21 cellular contexts compared by ENCODE assay signal in the genomic region with DNA sequence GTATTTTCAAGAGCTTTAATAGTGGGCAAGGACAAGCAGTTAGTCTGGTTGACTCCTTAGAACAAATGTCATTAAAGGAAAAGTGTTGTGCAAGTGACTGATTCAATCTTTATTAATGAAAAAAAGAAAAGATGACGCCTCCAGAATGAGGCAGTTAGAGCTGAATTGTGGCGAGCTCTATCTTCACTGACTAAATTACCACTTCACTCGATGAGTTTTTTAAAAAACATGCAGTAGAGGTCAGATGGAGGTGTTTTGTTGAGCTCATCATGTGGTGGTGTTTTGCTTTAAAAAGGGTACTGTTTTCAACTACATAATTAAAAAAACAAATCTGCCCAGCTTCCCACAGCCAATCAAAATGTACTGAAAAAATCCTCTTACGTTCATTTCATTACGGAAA. TPM values are rescaled to one million over a fixed set of nuclear protein-coding genes. Genes with fewer than 3 reads are reported as not detected.
DNase-seq lines count a peak whose midpoint lies in the region; ATAC-seq lines count a peak whose summit lies in the region.
"Had no signal": no experiment of that assay in that cellular context is flagged by ENCODE, and none has a peak within 500 bp of the region (broad histone marks: within the 10 kb centered on the region; RNA-seq: fewer than 3 reads in every experiment).

No MANE protein-coding gene starts in this region.

- no peaks in the 10 kb centered on the region for H3K79me2 ChIP-seq in mesendoderm (ENCODE audit: control insufficient read depth, insufficient read depth, low read length)

- no peak overlapping the region for H3K9ac ChIP-seq in HUES48 (ENCODE audit: low read depth, low read length)
- H3K9ac ChIP-seq in mesendoderm (ENCODE audit: low read length): no peak overlapping the region

- H2BK120ac ChIP-seq in mesendoderm (ENCODE audit: low read depth, low read length): no peak overlapping the region

- H3K27me3 ChIP-seq in HUES48 (ENCODE audit: control insufficient read depth, insufficient read depth, low read length) (no peaks in the 10 kb centered on the region), mesendoderm (ENCODE audit: insufficient read depth, low read length, poor library complexity) (no peaks in the 10 kb centered on the region)

- H4K8ac ChIP-seq in mesendoderm (ENCODE audit: low read depth, low read length): no peak overlapping the region

- peak; percentile 29 for DNase-seq in GM03348 (ENCODE audit: low spot score)
- DNase-seq in amniotic epithelial cell (ENCODE audit: low read depth): peak; percentile 42
- DNase-seq in mesendoderm: no peak
- DNase-seq in DMS153 (lab: John Stamatoyannopoulos, UW): no peak
- no peak for DNase-seq in NCI-H1048 (lab: John Stamatoyannopoulos, UW)
- DNase-seq in mesenteric fat pad (ENCODE audit: low spot score): no peak
- DNase-seq: AML-193; Caco-2; CD4-positive, alpha-beta T cell; DMS79; GDM1; GOT3; IMR-90 had no signal

- peaks cover 6% of the 10 kb centered on the region for H3K79me1 ChIP-seq in mesendoderm (ENCODE audit: low read length)

- H3K36me3 ChIP-seq in HUES48 (ENCODE audit: control insufficient read depth, insufficient read depth, low read length): no peaks in the 10 kb centered on the region
- H3K36me3 ChIP-seq in mesendoderm (ENCODE audit: control insufficient read depth, insufficient read depth, low read length): no peaks in the 10 kb centered on the region
- H3K36me3 ChIP-seq: HAP-1 had no signal

- peak overlapping the region; percentile 17 for H3K56ac ChIP-seq in mesendoderm (ENCODE audit: low read length)

- H3K4me1 ChIP-seq in HUES48 (ENCODE audit: control insufficient read depth, insufficient read depth, low read length): peaks cover 22% of the 10 kb centered on the region
- H3K4me1 ChIP-seq in mesendoderm (ENCODE audit: control insufficient read depth, low read depth, low read length): peaks cover 9% of the 10 kb centered on the region

- no peaks in the 10 kb centered on the region for H3K9me3 ChIP-seq in HUES48 (ENCODE audit: control insufficient read depth, insufficient read depth, low read length)
- H3K9me3 ChIP-seq: A549, Caco-2, HAP-1 had no signal

- ATAC-seq in GM18861 (IDR thresholded peaks at IDR 0.05; ENCODE audit: unreplicated experiment): no peak
- ATAC-seq: A549, K562 had no signal

- H3K23ac ChIP-seq in mesendoderm (ENCODE audit: low read length): no peak overlapping the region

- no peak overlapping the region for H2AK5ac ChIP-seq in mesendoderm (ENCODE audit: low read length)

- no peak overlapping the region for H3K4ac ChIP-seq in mesendoderm (ENCODE audit: low read depth, low read length)

- peak overlapping the region; percentile 18 for H3K18ac ChIP-seq in mesendoderm (ENCODE audit: low read length)

- H4K5ac ChIP-seq in mesendoderm (ENCODE audit: low read length): no peak overlapping the region

- H2BK5ac ChIP-seq in mesendoderm (ENCODE audit: low read length): no peak overlapping the region

- no peak overlapping the region for H2BK15ac ChIP-seq in mesendoderm (replicated peaks; ENCODE audit: low read depth)

- no peak overlapping the region for H3K4me2 ChIP-seq in mesendoderm (ENCODE audit: low read length)
- H3K4me2 ChIP-seq: A549 had no signal

- WGBS in mesendoderm (ENCODE audit: extremely low coverage, insufficient coverage, low lambda C conversion rate): no CpG with 5 or more reads among the region's 5 CpGs

- H3K27ac ChIP-seq in HUES48 (ENCODE audit: low read depth, low read length): peak overlapping the region; percentile 22
- H3K27ac ChIP-seq in mesendoderm (ENCODE audit: low read depth, low read length): no peak overlapping the region
- H3K27ac ChIP-seq: 22Rv1, C4-2B, HL-60 had no signal

- H3K4me3 ChIP-seq in HUES48 (ENCODE audit: low read depth, low read length) (no peak overlapping the region), mesendoderm (ENCODE audit: low read length) (no peak overlapping the region)
- H3K4me3 ChIP-seq: A549, HAP-1, K562 had no signal

RNA-seq across cellular contexts. Expression of a gene that starts 28.0 kb away (rescaled TPM):
- 20.7 TPM for polyA plus RNA-seq in mesendoderm (2013, experiment 1 of 2)
- polyA plus RNA-seq in mesendoderm (2013, experiment 2 of 2): 20.5 TPM
- total RNA-seq in mesenteric fat pad: 38.1 TPM
- total RNA-seq: CD4-positive, alpha-beta T cell had no signal

Comparison
In these comparisons a context has a peak if more than half of its experiments do, and no peak if none do; other contexts are left out.
1. DNase-seq: peak in GM03348 (single experiment) and amniotic epithelial cell (single experiment); none in mesendoderm (single experiment), DMS153 (single experiment), NCI-H1048 (single experiment) and mesenteric fat pad (single experiment).